ENCODE assay signal across 8 cellular contexts in the genomic region with DNA sequence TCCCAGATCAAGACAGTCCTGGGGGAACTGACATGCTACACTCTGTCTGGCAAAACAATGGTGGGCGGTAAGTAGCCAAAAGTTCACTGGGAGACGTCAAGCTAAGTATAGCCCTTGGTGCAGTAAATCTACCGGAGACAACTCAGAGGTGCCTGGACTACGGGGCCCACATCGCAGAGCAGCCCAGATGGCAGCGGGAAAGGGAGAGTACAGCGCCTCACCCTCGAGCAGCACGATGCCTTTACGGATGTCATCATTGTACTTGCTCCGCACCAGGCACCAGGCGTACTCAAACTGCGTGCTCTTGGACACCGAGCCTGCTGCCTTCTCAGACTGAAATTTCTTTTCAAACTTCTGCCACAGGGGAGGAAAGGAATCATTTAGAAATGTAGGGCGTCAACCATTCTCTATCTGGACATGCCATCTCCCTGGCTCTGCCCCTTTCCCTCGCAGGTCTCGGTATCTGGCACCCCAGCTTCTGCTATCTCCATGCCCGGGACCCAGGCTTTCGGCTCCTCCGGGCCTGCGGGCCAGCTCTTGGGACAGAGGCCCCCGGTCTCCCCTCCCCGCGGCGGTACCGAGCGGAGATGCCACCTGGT. TPM values are rescaled to one million over a fixed set of nuclear protein-coding genes. Genes with fewer than 3 reads are reported as not detected.
DNase-seq lines count a peak whose midpoint lies in the region; ATAC-seq and TF ChIP-seq lines count a peak whose summit lies in the region.

No MANE protein-coding gene starts in this region.

- peak overlapping the region; percentile 98 to 99 for H3K4me3 Mint-ChIP-seq in activated T-cell treated with anti-CD3 and anti-CD28 coated beads, Interleukin-2, amount 50 U/mL, for 72 hours
- peak overlapping the region; percentile 98 for H3K4me3 Mint-ChIP-seq in natural killer cell

- no peaks in the 10 kb centered on the region; the same call in 1 of the 2 replicates for H3K36me3 ChIP-seq in SK-N-MC (ENCODE audit: insufficient read depth, low read length)

- H3K27me3 Mint-ChIP-seq in activated T-cell treated with anti-CD3 and anti-CD28 coated beads, Interleukin-2, amount 50 U/mL, for 72 hours (ENCODE audit: low read depth) = no peaks in the 10 kb centered on the region
- H3K27me3 Mint-ChIP-seq in natural killer cell (ENCODE audit: low read depth in 2 of 2) = no peaks in the 10 kb centered on the region

- no peak overlapping the region for H3K27ac ChIP-seq in SK-N-MC

- intact Hi-C loops in natural killer cell (cut with micrococcal nuclease) = loop anchor here (1.0 to 2.0 kb wide), 4 partner anchors 8 to 99 kb away; a partner anchor contains a TSS

- H3K9ac ChIP-seq in SK-N-MC (ENCODE audit: insufficient read length) = peak overlapping the region; percentile 92

- TF ChIP-seq CTCF in epithelial cell of esophagus (IDR thresholded peaks at IDR 0.05; ENCODE audit: insufficient read depth, low read depth, low read length, missing control alignments) (no peak), natural killer cell (IDR thresholded peaks at IDR 0.05) (peak; percentile 97)

- DNase-seq in activated T-cell treated with anti-CD3 and anti-CD28 coated beads, Interleukin-2, amount 50 U/mL, for 72 hours = peak in 1 of 2 donors; percentile 8
- DNase-seq in activated T-cell treated with anti-CD3 and anti-CD28 coated beads, Interleukin-2, amount 50 U/mL, for 48 hours = no peak
- DNase-seq in SK-N-MC (ENCODE audit: low read depth, low spot score) (no peak), epithelial cell of esophagus (ENCODE audit: low read depth) (no peak), natural killer cell (no peak), HK-2 (ENCODE audit: unreplicated experiment) (no peak)

- no peaks in the 10 kb centered on the region for H3K9me3 Mint-ChIP-seq in activated T-cell treated with anti-CD3 and anti-CD28 coated beads, Interleukin-2, amount 50 U/mL, for 72 hours
- H3K9me3 Mint-ChIP-seq in natural killer cell = no peaks in the 10 kb centered on the region

- H3K36me3 Mint-ChIP-seq in activated T-cell treated with anti-CD3 and anti-CD28 coated beads, Interleukin-2, amount 50 U/mL, for 72 hours (ENCODE audit: insufficient read depth in 2 of 2) = peaks cover 4 to 5% of the 10 kb centered on the region in 2 donors
- H3K36me3 Mint-ChIP-seq in natural killer cell = no peaks in the 10 kb centered on the region

- ATAC-seq in activated T-cell treated with anti-CD3 and anti-CD28 coated beads, Interleukin-2, amount 50 U/mL, for 72 hours (replicated peaks in 1 of 2) = no peak
- ATAC-seq in natural killer cell = no peak
- no peak for ATAC-seq in GM19395 (IDR thresholded peaks at IDR 0.05; ENCODE audit: unreplicated experiment)
- ATAC-seq in GM18867 (IDR thresholded peaks at IDR 0.05; ENCODE audit: unreplicated experiment) = no peak

- H3K4me1 Mint-ChIP-seq in activated T-cell treated with anti-CD3 and anti-CD28 coated beads, Interleukin-2, amount 50 U/mL, for 72 hours (ENCODE audit: low read depth) = peaks cover 30% of the 10 kb centered on the region
- H3K4me1 Mint-ChIP-seq in natural killer cell = peaks cover 22 to 33% of the 10 kb centered on the region in 2 donors

- no peaks in the 10 kb centered on the region for H3K9me3 ChIP-seq in SK-N-MC (ENCODE audit: low read depth, low read length)

- H3K27ac Mint-ChIP-seq in activated T-cell treated with anti-CD3 and anti-CD28 coated beads, Interleukin-2, amount 50 U/mL, for 72 hours = peak overlapping the region; percentile 97
- H3K27ac Mint-ChIP-seq in natural killer cell = peak overlapping the region; percentile 95 to 99

- H3K4me3 ChIP-seq in SK-N-MC (peak overlapping the region; percentile 97), epithelial cell of esophagus (ENCODE audit: low read length) (peak overlapping the region; percentile 93)

RNA-seq across cellular contexts. Expression of a gene that starts 1.0 kb away (rescaled TPM):
- 10 to 100 TPM; 78.4 to 87.2 TPM for total RNA-seq in activated T-cell treated with anti-CD3 and anti-CD28 coated beads, Interleukin-2, amount 50 U/mL, for 72 hours
- 100 to 1,000 TPM in 2 of 3 donors, 10 to 100 TPM in 1; 99.9 to 119 (median 105) TPM for total RNA-seq in natural killer cell

RNA-seq across cellular contexts. Expression of a gene that starts 6.3 kb away (rescaled TPM):
- total RNA-seq in activated T-cell treated with anti-CD3 and anti-CD28 coated beads, Interleukin-2, amount 50 U/mL, for 72 hours = 10 to 100 TPM; 27.8 to 28.7 TPM
- total RNA-seq in natural killer cell = 10 to 100 TPM; 13.7 to 22.0 (median 19.3) TPM

RNA-seq across cellular contexts. Expression of a gene that starts 25.9 kb away (rescaled TPM):
- total RNA-seq in activated T-cell treated with anti-CD3 and anti-CD28 coated beads, Interleukin-2, amount 50 U/mL, for 72 hours = 10 to 100 TPM; 36.6 to 38.9 TPM
- 10 to 100 TPM; 53.7 to 63.5 (median 60.9) TPM for total RNA-seq in natural killer cell

RNA-seq across cellular contexts. Expression of a gene that starts 26.5 kb away (rescaled TPM):
- total RNA-seq in activated T-cell treated with anti-CD3 and anti-CD28 coated beads, Interleukin-2, amount 50 U/mL, for 72 hours = 10 to 100 TPM; 28.8 to 34.4 TPM
- 10 to 100 TPM; 41.7 to 54.5 (median 45.0) TPM for total RNA-seq in natural killer cell

RNA-seq across cellular contexts. Expression of a gene that starts 43.0 kb away (rescaled TPM):
- total RNA-seq in activated T-cell treated with anti-CD3 and anti-CD28 coated beads, Interleukin-2, amount 50 U/mL, for 72 hours = not detected
- total RNA-seq in natural killer cell = not detected
